9 cellular contexts compared by ENCODE assay signal in genomic region chr22:50308986-50309600, GRCh38. TPM values are rescaled to one million over a fixed set of nuclear protein-coding genes. Genes with fewer than 3 reads are reported as not detected.
DNase-seq lines count a peak whose midpoint lies in the region; ATAC-seq, FAIRE-seq and TF ChIP-seq lines count a peak whose summit lies in the region.
"Had no signal": no experiment of that assay in that cellular context is flagged by ENCODE, and none has a peak within 500 bp of the region (broad histone marks: within the 10 kb centered on the region; RNA-seq: fewer than 3 reads in every experiment).

No MANE protein-coding gene starts in this region.

- DNase-seq in activated CD4-positive, alpha-beta T cell treated with anti-CD3 and anti-CD28 coated beads, Interleukin-2, amount 10 ng/mL, durations not matched to agents 7 days and 5 days: no peak
- no peak for DNase-seq in activated CD4-positive, alpha-beta T cell treated with anti-CD3 and anti-CD28 coated beads, Interleukin-2, amount 50 U/mL, for 4 hours
- DNase-seq in astrocyte (ENCODE audit: low read depth) (no peak), mucosa of descending colon (peak in 2 of 3 donors; percentile 38 to 55), tibial artery (peak in 1 of 2 donors; percentile 69), OCI-M2 (lab: John Stamatoyannopoulos, UW; ENCODE audit: unreplicated experiment) (no peak), midbrain (lab: John Stamatoyannopoulos, UW) (no peak)
- DNase-seq: activated effector memory CD4-positive, alpha-beta T cell treated with anti-CD3 and anti-CD28 coated beads, Interleukin-2, amount 50 U/mL, for 16 hours had no signal

- H3K9me3 Mint-ChIP-seq in activated CD4-positive, alpha-beta T cell treated with anti-CD3 and anti-CD28 coated beads, Interleukin-2, amount 10 ng/mL, durations not matched to agents 7 days and 5 days: no peaks in the 10 kb centered on the region
- no peaks in the 10 kb centered on the region for H3K9me3 Mint-ChIP-seq in astrocyte (ENCODE audit: unreplicated experiment)

- no peak for FAIRE-seq in astrocyte (lab: Jason Lieb, UNC)

- intact Hi-C loops in mucosa of descending colon (cut with DNase I, micrococcal nuclease): no loop called here
- intact Hi-C loops in tibial artery (cut with DNase I; ENCODE audit: low total_unique reads): loop anchor here (10.0 kb wide), 1 partner anchor 344 kb away; the partner anchor contains the start of gene PIM3

- H3K4me3 Mint-ChIP-seq in activated CD4-positive, alpha-beta T cell treated with anti-CD3 and anti-CD28 coated beads, Interleukin-2, amount 10 ng/mL, durations not matched to agents 7 days and 5 days: peak overlapping the region; percentile 35
- peak overlapping the region; percentile 82 for H3K4me3 Mint-ChIP-seq in astrocyte (ENCODE audit: unreplicated experiment)

- TF ChIP-seq CTCF in astrocyte (IDR thresholded peaks at IDR 0.05; ENCODE audit: insufficient read depth, low read depth, low read length): no peak
- no peak for TF ChIP-seq CTCF in mucosa of descending colon (IDR thresholded peaks at IDR 0.05)
- no peak for TF ChIP-seq CTCF in tibial artery (IDR thresholded peaks at IDR 0.05)

- H3K79me2 ChIP-seq in astrocyte (ENCODE audit: insufficient read depth, low read length): peaks cover 30% of the 10 kb centered on the region

- ATAC-seq in mucosa of descending colon (no peak), HG03196 (IDR thresholded peaks at IDR 0.05; ENCODE audit: unreplicated experiment) (no peak)

- no peaks in the 10 kb centered on the region for H3K36me3 Mint-ChIP-seq in activated CD4-positive, alpha-beta T cell treated with anti-CD3 and anti-CD28 coated beads, Interleukin-2, amount 10 ng/mL, durations not matched to agents 7 days and 5 days (ENCODE audit: low read depth)
- H3K36me3 Mint-ChIP-seq in astrocyte (ENCODE audit: low read depth, unreplicated experiment): peaks cover 2% of the 10 kb centered on the region

- H3K27ac Mint-ChIP-seq in activated CD4-positive, alpha-beta T cell treated with anti-CD3 and anti-CD28 coated beads, Interleukin-2, amount 10 ng/mL, durations not matched to agents 7 days and 5 days: no peak overlapping the region
- peak overlapping the region; percentile 94 for H3K27ac Mint-ChIP-seq in astrocyte (ENCODE audit: unreplicated experiment)

- peaks cover 16% of the 10 kb centered on the region for H4K20me1 ChIP-seq in astrocyte (ENCODE audit: insufficient read depth, low read length)

- peak overlapping the region; percentile 35 for H3K4me2 ChIP-seq in astrocyte (ENCODE audit: low read length)

- H3K36me3 ChIP-seq in astrocyte (ENCODE audit: insufficient read depth, low read length) (no peaks in the 10 kb centered on the region), mucosa of descending colon (ENCODE audit: low read depth) (no peaks in the 10 kb centered on the region), tibial artery (no peaks in the 10 kb centered on the region)

- H3K4me1 ChIP-seq in astrocyte (ENCODE audit: insufficient read depth, low read length) (peaks cover 37% of the 10 kb centered on the region), mucosa of descending colon (ENCODE audit: low read depth) (peaks cover 29% of the 10 kb centered on the region), tibial artery (peaks cover 10 to 40% (median 39%) of the 10 kb centered on the region in 4 donors)

- peaks cover 21% of the 10 kb centered on the region for H3K4me1 Mint-ChIP-seq in activated CD4-positive, alpha-beta T cell treated with anti-CD3 and anti-CD28 coated beads, Interleukin-2, amount 10 ng/mL, durations not matched to agents 7 days and 5 days
- peaks cover 14% of the 10 kb centered on the region for H3K4me1 Mint-ChIP-seq in astrocyte (ENCODE audit: low read depth, unreplicated experiment)

- H2AFZ ChIP-seq in astrocyte (ENCODE audit: low read depth, low read length): no peak overlapping the region

- CTCF ChIA-PET in activated CD4-positive, alpha-beta T cell treated with anti-CD3 and anti-CD28 coated beads, Interleukin-2, amount 10 ng/mL, durations not matched to agents 7 days and 5 days (lab: Charles Lee): interaction anchor here (0.6 to 1.3 kb wide), 2 partner anchors 33 to 49 kb away, joined by 3 to 4 read pairs; no protein-coding TSS in a partner anchor

- peaks cover 12% of the 10 kb centered on the region for H3K27me3 Mint-ChIP-seq in activated CD4-positive, alpha-beta T cell treated with anti-CD3 and anti-CD28 coated beads, Interleukin-2, amount 10 ng/mL, durations not matched to agents 7 days and 5 days
- no peaks in the 10 kb centered on the region for H3K27me3 Mint-ChIP-seq in astrocyte (ENCODE audit: low read depth, unreplicated experiment)

- POLR2A ChIA-PET in activated CD4-positive, alpha-beta T cell treated with anti-CD3 and anti-CD28 coated beads, Interleukin-2, amount 10 ng/mL, durations not matched to agents 7 days and 5 days (lab: Charles Lee): no interaction called here

- peak overlapping the region; percentile 8 for H3K9ac ChIP-seq in astrocyte (ENCODE audit: low read length)

- H3K4me3 ChIP-seq in astrocyte (ENCODE audit: insufficient read depth, low read depth, low read length) (no peak overlapping the region), mucosa of descending colon (no peak overlapping the region), tibial artery (no peak overlapping the region)

- no peaks in the 10 kb centered on the region for H3K9me3 ChIP-seq in astrocyte (ENCODE audit: insufficient read depth, low read depth, low read length)
- H3K9me3 ChIP-seq in mucosa of descending colon: no peaks in the 10 kb centered on the region
- no peaks in the 10 kb centered on the region for H3K9me3 ChIP-seq in tibial artery

- H3K27ac ChIP-seq in astrocyte (ENCODE audit: low read depth, low read length) (no peak overlapping the region), tibial artery (peak overlapping the region; percentile 92 to 95)

- H3K27me3 ChIP-seq in astrocyte (ENCODE audit: insufficient read depth, low read length) (no peaks in the 10 kb centered on the region), tibial artery (no peaks in the 10 kb centered on the region)

RNA-seq across cellular contexts. Expression of gene PLXNB2, which starts 1.6 kb away (rescaled TPM):
- total RNA-seq in activated CD4-positive, alpha-beta T cell treated with anti-CD3 and anti-CD28 coated beads, Interleukin-2, amount 10 ng/mL, durations not matched to agents 7 days and 5 days: 10 to 100 TPM; 10.7 to 11.1 TPM
- 327 and 376 TPM in 2 replicates for total RNA-seq in astrocyte
- total RNA-seq in mucosa of descending colon: 100 to 1,000 TPM; 232 to 318 (median 250) TPM

RNA-seq across cellular contexts. Expression of gene DENND6B, which starts 17.7 kb away (rescaled TPM):
- 1 to 10 TPM; 3.1 to 3.6 TPM for total RNA-seq in activated CD4-positive, alpha-beta T cell treated with anti-CD3 and anti-CD28 coated beads, Interleukin-2, amount 10 ng/mL, durations not matched to agents 7 days and 5 days
- total RNA-seq in astrocyte: 5.4 and 5.8 TPM in 2 replicates
- total RNA-seq in mucosa of descending colon: 1 to 10 TPM; 2.8 to 6.3 (median 5.2) TPM

RNA-seq across cellular contexts. Expression of gene PPP6R2, which starts 34.0 kb away (rescaled TPM):
- total RNA-seq in activated CD4-positive, alpha-beta T cell treated with anti-CD3 and anti-CD28 coated beads, Interleukin-2, amount 10 ng/mL, durations not matched to agents 7 days and 5 days: 10 to 100 TPM; 55.6 to 67.6 TPM
- total RNA-seq in astrocyte (47.9 and 48.3 TPM in 2 replicates), mucosa of descending colon (10 to 100 TPM; 54.3 to 61.7 (median 58.8) TPM)

RNA-seq across cellular contexts. Expression of gene MAPK11, which starts 38.9 kb away (rescaled TPM):
- 10 to 100 TPM; 10.7 to 12.6 TPM for total RNA-seq in activated CD4-positive, alpha-beta T cell treated with anti-CD3 and anti-CD28 coated beads, Interleukin-2, amount 10 ng/mL, durations not matched to agents 7 days and 5 days
- 19.6 and 22.4 TPM in 2 replicates for total RNA-seq in astrocyte
- total RNA-seq in mucosa of descending colon: 1 to 10 TPM; 1.8 to 4.3 (median 3.2) TPM

RNA-seq across cellular contexts. Expression of gene MAPK12, which starts 47.6 kb away (rescaled TPM):
- 1 to 10 TPM; 2.9 TPM for total RNA-seq in activated CD4-positive, alpha-beta T cell treated with anti-CD3 and anti-CD28 coated beads, Interleukin-2, amount 10 ng/mL, durations not matched to agents 7 days and 5 days
- 29.1 and 36.4 TPM in 2 replicates for total RNA-seq in astrocyte
- 1 to 10 TPM; 2.3 to 6.5 (median 5.2) TPM for total RNA-seq in mucosa of descending colon

Comparison
In these comparisons a context has a peak if more than half of its experiments do, and no peak if none do; other contexts are left out.
1. DNase-seq: peak in mucosa of descending colon (2 of 3); none in activated CD4-positive, alpha-beta T cell treated with anti-CD3 and anti-CD28 coated beads, Interleukin-2, amount 10 ng/mL, durations not matched to agents 7 days and 5 days (single experiment), activated CD4-positive, alpha-beta T cell treated with anti-CD3 and anti-CD28 coated beads, Interleukin-2, amount 50 U/mL, for 4 hours (0 of 2), astrocyte (single experiment), OCI-M2 (single experiment) and midbrain (single experiment).
2. RNA of gene PLXNB2, which starts 1.6 kb away (total RNA-seq): 327 to 376 TPM in astrocyte and 232 to 318 TPM in mucosa of descending colon; 10.7 to 11.1 TPM in activated CD4-positive, alpha-beta T cell treated with anti-CD3 and anti-CD28 coated beads, Interleukin-2, amount 10 ng/mL, durations not matched to agents 7 days and 5 days; every median in the first group is over 10 times any median in the second.